Comparison of ENCODE assay signal across 2 cellular contexts in the genomic region with DNA sequence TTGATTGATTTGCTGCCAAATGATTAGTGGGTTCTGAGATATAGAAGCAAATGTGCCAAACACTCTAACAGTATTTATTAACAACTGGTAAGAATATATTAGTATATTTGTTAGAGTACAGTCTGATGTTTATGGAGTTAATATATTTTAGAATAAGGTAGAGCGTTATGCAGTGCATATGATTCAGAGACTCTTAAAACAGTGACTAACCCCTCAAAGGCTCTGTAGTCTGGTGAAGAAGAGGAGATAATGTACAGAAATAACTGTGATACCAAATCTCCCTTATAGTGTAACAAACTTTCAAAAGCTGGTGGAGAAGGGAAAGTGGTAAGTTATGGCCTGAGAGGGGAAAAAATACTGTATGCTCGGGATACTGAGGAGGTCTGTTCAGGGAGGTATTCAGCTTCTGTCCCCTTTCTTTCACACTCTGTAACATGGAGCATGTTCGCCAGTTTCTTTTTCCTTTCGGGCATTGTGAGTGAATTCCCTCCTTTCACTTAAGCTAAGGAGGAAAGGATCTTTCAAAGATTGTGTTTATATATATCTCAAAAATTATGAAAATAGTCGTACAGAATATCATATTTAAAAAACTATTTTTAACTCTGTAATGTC.
TF ChIP-seq lines count a peak whose summit lies in the region.

No MANE protein-coding gene starts in this region.

TF ChIP-seq in SK-N-SH treated with all-trans-retinoic acid at 6 μM for 48 hours, 23 proteins besides CTCF, POLR2A, EP300 and RAD21:
- no peak for TF ChIP-seq ZC3H10 (CRISPR knock-in tag; IDR thresholded peaks at IDR 0.05)
- TF ChIP-seq ZNF8 (CRISPR knock-in tag; IDR thresholded peaks at IDR 0.05): no peak
- no peak for TF ChIP-seq ZNF70 (CRISPR knock-in tag; IDR thresholded peaks at IDR 0.05)
- no peak for TF ChIP-seq TCF4 (CRISPR knock-in tag; IDR thresholded peaks at IDR 0.05; ENCODE audit: borderline replicate concordance)
- no peak for TF ChIP-seq ISL1 (CRISPR knock-in tag; IDR thresholded peaks at IDR 0.05)
- no peak for TF ChIP-seq GLIS3 (CRISPR knock-in tag; IDR thresholded peaks at IDR 0.05)
- no peak for TF ChIP-seq ESRRG (CRISPR knock-in tag; IDR thresholded peaks at IDR 0.05)

TF ChIP-seq in SK-N-SH, 30 proteins besides CTCF, POLR2A, EP300 and RAD21:
- TF ChIP-seq, protein P1, sequence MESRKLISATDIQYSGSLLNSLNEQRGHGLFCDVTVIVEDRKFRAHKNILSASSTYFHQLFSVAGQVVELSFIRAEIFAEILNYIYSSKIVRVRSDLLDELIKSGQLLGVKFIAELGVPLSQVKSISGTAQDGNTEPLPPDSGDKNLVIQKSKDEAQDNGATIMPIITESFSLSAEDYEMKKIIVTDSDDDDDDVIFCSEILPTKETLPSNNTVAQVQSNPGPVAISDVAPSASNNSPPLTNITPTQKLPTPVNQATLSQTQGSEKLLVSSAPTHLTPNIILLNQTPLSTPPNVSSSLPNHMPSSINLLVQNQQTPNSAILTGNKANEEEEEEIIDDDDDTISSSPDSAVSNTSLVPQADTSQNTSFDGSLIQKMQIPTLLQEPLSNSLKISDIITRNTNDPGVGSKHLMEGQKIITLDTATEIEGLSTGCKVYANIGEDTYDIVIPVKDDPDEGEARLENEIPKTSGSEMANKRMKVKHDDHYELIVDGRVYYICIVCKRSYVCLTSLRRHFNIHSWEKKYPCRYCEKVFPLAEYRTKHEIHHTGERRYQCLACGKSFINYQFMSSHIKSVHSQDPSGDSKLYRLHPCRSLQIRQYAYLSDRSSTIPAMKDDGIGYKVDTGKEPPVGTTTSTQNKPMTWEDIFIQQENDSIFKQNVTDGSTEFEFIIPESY (IDR thresholded peaks at IDR 0.05; ENCODE audit: borderline replicate concordance, low read depth): no peak
- TF ChIP-seq, protein P2, sequence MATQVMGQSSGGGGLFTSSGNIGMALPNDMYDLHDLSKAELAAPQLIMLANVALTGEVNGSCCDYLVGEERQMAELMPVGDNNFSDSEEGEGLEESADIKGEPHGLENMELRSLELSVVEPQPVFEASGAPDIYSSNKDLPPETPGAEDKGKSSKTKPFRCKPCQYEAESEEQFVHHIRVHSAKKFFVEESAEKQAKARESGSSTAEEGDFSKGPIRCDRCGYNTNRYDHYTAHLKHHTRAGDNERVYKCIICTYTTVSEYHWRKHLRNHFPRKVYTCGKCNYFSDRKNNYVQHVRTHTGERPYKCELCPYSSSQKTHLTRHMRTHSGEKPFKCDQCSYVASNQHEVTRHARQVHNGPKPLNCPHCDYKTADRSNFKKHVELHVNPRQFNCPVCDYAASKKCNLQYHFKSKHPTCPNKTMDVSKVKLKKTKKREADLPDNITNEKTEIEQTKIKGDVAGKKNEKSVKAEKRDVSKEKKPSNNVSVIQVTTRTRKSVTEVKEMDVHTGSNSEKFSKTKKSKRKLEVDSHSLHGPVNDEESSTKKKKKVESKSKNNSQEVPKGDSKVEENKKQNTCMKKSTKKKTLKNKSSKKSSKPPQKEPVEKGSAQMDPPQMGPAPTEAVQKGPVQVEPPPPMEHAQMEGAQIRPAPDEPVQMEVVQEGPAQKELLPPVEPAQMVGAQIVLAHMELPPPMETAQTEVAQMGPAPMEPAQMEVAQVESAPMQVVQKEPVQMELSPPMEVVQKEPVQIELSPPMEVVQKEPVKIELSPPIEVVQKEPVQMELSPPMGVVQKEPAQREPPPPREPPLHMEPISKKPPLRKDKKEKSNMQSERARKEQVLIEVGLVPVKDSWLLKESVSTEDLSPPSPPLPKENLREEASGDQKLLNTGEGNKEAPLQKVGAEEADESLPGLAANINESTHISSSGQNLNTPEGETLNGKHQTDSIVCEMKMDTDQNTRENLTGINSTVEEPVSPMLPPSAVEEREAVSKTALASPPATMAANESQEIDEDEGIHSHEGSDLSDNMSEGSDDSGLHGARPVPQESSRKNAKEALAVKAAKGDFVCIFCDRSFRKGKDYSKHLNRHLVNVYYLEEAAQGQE (IDR thresholded peaks at IDR 0.05; ENCODE audit: low read depth, low read length): no peak
- TF ChIP-seq SIN3A (IDR thresholded peaks at IDR 0.05; ENCODE audit: borderline replicate concordance, low read depth, low read length): no peak
- TF ChIP-seq GATA2 (CRISPR knock-in tag; IDR thresholded peaks at IDR 0.05): no peak
